Comparison of ENCODE assay signal across 8 cellular contexts in genomic region chr3:47420511-47421484, GRCh38. TPM values are rescaled to one million over a fixed set of nuclear protein-coding genes. Genes with fewer than 3 reads are reported as not detected.
A peak's percentile ranks its signal among the peaks of the same experiment; 100 is the strongest.
DNase-seq lines count a peak whose midpoint lies in the region; ATAC-seq, FAIRE-seq and TF ChIP-seq lines count a peak whose summit lies in the region.

No MANE protein-coding gene starts in this region.

- peaks cover 6% of the 10 kb centered on the region; the same call in 1 of the 2 replicates for H4K20me1 ChIP-seq in HepG2 (ENCODE audit: insufficient read depth, low read length)

- no peak for TF ChIP-seq POLR2A in HepG2 (IDR thresholded peaks at IDR 0.05; ENCODE audit: insufficient read depth in 1 of 2, low read depth in 2 of 2, low read length in 2 of 2)

- CTCF ChIA-PET in HepG2 (lab: Yijun Ruan, JAX; ENCODE audit: low intra/inter-chr PET ratio, low total read pairs), result interaction anchor here (1.2 to 4.1 kb wide), 4 partner anchors 55 to 368 kb away, joined by 3 to 36 read pairs (median 10); partner anchors contain the start of genes ELP6 and SCAP

- in situ Hi-C loops in HepG2 (cut with HindIII; ENCODE audit: extremely low pct_ligation_motif_present, low pct_unique_long_range_greater_than_20kb), result loop anchor here (5.0 to 10.0 kb wide), 3 partner anchors 57 to 364 kb away; partner anchors contain the start of genes ELP6, SCAP and SMARCC1

- H3K27ac ChIP-seq in 22Rv1, result peak overlapping the region; percentile 57
- H3K27ac ChIP-seq in coronary artery, result peak overlapping the region; percentile 1 to 77
- H3K27ac ChIP-seq in HepG2 (ENCODE audit: extremely low read length, insufficient read depth, low read length), result peak overlapping the region; percentile 34

- no peak overlapping the region for H3K9ac ChIP-seq in HepG2 (ENCODE audit: insufficient read depth, low read depth, low read length)

- POLR2A ChIA-PET in HepG2 (lab: Yijun Ruan, JAX), result interaction anchor here (0.8 to 1.9 kb wide), 3 partner anchors 23 to 54 kb away, joined by 3 to 17 read pairs (median 7); partner anchors contain the start of genes PTPN23 and SCAP

- ATAC-seq in GM18498 (IDR thresholded peaks at IDR 0.05; ENCODE audit: unreplicated experiment) (peak; percentile 76), HG03135 (IDR thresholded peaks at IDR 0.05; ENCODE audit: unreplicated experiment) (peak; percentile 77), HepG2 (peak; percentile 57)

- TF ChIP-seq CTCF in 22Rv1 (IDR thresholded peaks at IDR 0.05) (peak; percentile 89), coronary artery (IDR thresholded peaks at IDR 0.05) (peak; percentile 95), HepG2 (CRISPR knock-in tag; IDR thresholded peaks at IDR 0.05) (peak; percentile 95)

- peaks cover 20 to 32% of the 10 kb centered on the region in 2 experiments for H3K36me3 ChIP-seq in HepG2 (replicated peaks in 1 of 2; ENCODE audit: control insufficient read depth in 1 of 2, insufficient read depth in 2 of 2, low read length in 2 of 2)

- peak overlapping the region; percentile 6 for H3K4me3 ChIP-seq in coronary artery
- H3K4me3 ChIP-seq in HepG2 (replicated peaks in 1 of 3; ENCODE audit: insufficient read depth in 1 of 3, low read depth in 2 of 3, low read length in 3 of 3), result no peak overlapping the region

- H3K9me3 ChIP-seq in HepG2 (ENCODE audit: low read length), result no peaks in the 10 kb centered on the region

- FAIRE-seq in HepG2 (lab: Jason Lieb, UNC), result peak; percentile 96

- peak; percentile 82 for TF ChIP-seq RAD21 in HepG2 (CRISPR knock-in tag; IDR thresholded peaks at IDR 0.05)

- 80% methylated on average over 18 of the region's 29 CpGs for WGBS in HepG2 (ENCODE audit: low lambda C conversion rate)

- DNase-seq in NCI-H446 (lab: John Stamatoyannopoulos, UW) (peak; percentile 73), coronary artery (ENCODE audit: low spot score) (no peak), HepG2 (ENCODE audit: low spot score) (peak; percentile 80)
- DNase-seq in activated CD4-positive, alpha-beta T cell treated with anti-CD3 and anti-CD28 coated beads for 48 hours, result peak; percentile 95
- DNase-seq in stimulated activated CD4-positive, alpha-beta T cell treated with anti-CD3 and anti-CD28 coated beads, Interleukin-4, amount 100 ng/mL, for 1 hour, result peak; percentile 86

- intact Hi-C loops in HepG2 (cut with micrococcal nuclease; ENCODE audit: unreplicated experiment), result loop anchor here (1.0 to 2.0 kb wide), 3 partner anchors 55 to 368 kb away; partner anchors contain the start of genes ELP6 and SCAP

- no peak overlapping the region for H2AFZ ChIP-seq in HepG2 (ENCODE audit: low read length)

- TF ChIP-seq EP300 in HepG2 (IDR thresholded peaks at IDR 0.05; ENCODE audit: low read depth in 2 of 2, low read length in 2 of 2) (no peak), HepG2 (CRISPR knock-in tag; IDR thresholded peaks at IDR 0.05; ENCODE audit: borderline replicate concordance) (no peak; the same call in 1 of the 2 replicates)

- no peaks in the 10 kb centered on the region for H3K27me3 ChIP-seq in HepG2 (ENCODE audit: control insufficient read depth in 1 of 2, insufficient read depth in 2 of 2, low read length in 2 of 2)

- BruUV-seq in HepG2 (replicated peaks; lab: Mats Ljungman, UMichigan), result no TSS peak

- H3K79me2 ChIP-seq in HepG2 (ENCODE audit: insufficient read depth, low read length), result peaks cover 5% of the 10 kb centered on the region

- peaks cover 48% of the 10 kb centered on the region for H3K4me1 ChIP-seq in HepG2 (ENCODE audit: insufficient read depth, low read length)

- peak overlapping the region; percentile 33; the same call in 1 of the 2 replicates for H3K4me2 ChIP-seq in HepG2 (ENCODE audit: low read depth, low read length)

TF ChIP-seq in HepG2, 621 proteins besides CTCF, POLR2A, EP300 and RAD21 (continues in another document):
- TF ChIP-seq ARNTL (CRISPR knock-in tag; IDR thresholded peaks at IDR 0.05) (no peak), CBX5 (CRISPR knock-in tag; IDR thresholded peaks at IDR 0.05; ENCODE audit: borderline replicate concordance) (peak; percentile 56; the same call in 1 of the 2 replicates), SALL1 (CRISPR knock-in tag; IDR thresholded peaks at IDR 0.05) (peak; percentile 14; the same call in 1 of the 2 replicates), PPARG (CRISPR knock-in tag; conservative IDR thresholded peaks at IDR 0.05) (no peak), ZBTB38 (CRISPR knock-in tag; IDR thresholded peaks at IDR 0.05) (no peak), ZUFSP (CRISPR knock-in tag; IDR thresholded peaks at IDR 0.05; ENCODE audit: borderline replicate concordance) (no peak), ZNF20 (CRISPR knock-in tag; IDR thresholded peaks at IDR 0.05) (no peak), THAP11 (CRISPR knock-in tag; IDR thresholded peaks at IDR 0.05) (peak; percentile 77), PAX8 (CRISPR knock-in tag; IDR thresholded peaks at IDR 0.05; ENCODE audit: borderline replicate concordance) (no peak), CENPT (CRISPR knock-in tag; IDR thresholded peaks at IDR 0.05; ENCODE audit: low read depth) (no peak)
- TF ChIP-seq, protein P1, sequence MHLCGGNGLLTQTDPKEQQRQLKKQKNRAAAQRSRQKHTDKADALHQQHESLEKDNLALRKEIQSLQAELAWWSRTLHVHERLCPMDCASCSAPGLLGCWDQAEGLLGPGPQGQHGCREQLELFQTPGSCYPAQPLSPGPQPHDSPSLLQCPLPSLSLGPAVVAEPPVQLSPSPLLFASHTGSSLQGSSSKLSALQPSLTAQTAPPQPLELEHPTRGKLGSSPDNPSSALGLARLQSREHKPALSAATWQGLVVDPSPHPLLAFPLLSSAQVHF (CRISPR knock-in tag; IDR thresholded peaks at IDR 0.05), result no peak

RNA-seq across cellular contexts. Expression of gene PTPN23, which starts 40.0 kb away (rescaled TPM):
- total RNA-seq in HepG2 (2016; rRNA removed; fragmentation: Illumina TruSeq; extraction: Trizol), result 3.7 and 13.2 TPM in 2 replicates
- total RNA-seq in HepG2 (2016; cell fraction: cytosol; rRNA removed; fragmentation: Illumina TruSeq; extraction: Trizol; ENCODE audit: low read depth), result 1.3 and 3.2 TPM in 2 replicates
- 4.7 and 9.4 TPM in 2 replicates for total RNA-seq in HepG2 (2016; cell fraction: insoluble cytoplasmic fraction; rRNA removed; fragmentation: Illumina TruSeq; extraction: Trizol)
- total RNA-seq in HepG2 (2016; cell fraction: membrane; rRNA removed; fragmentation: Illumina TruSeq; extraction: Trizol), result 3.7 and 4.3 TPM in 2 replicates
- 12.0 and 16.8 TPM in 2 replicates for total RNA-seq in HepG2 (2016; cell fraction: nucleus; rRNA removed; fragmentation: Illumina TruSeq; extraction: Trizol)
- 2.3 and 3.2 TPM in 2 replicates for polyA plus RNA-seq in HepG2 (2011; rRNA removed)
- 0.62 and 0.71 TPM in 2 replicates for polyA plus RNA-seq in HepG2 (2011; cell fraction: cytosol; rRNA removed)
- 24.4 and 28.9 TPM in 2 replicates for polyA plus RNA-seq in HepG2 (2011; cell fraction: nucleus; rRNA removed)
- 13.7 and 19.4 TPM in 2 replicates for polyA plus RNA-seq in HepG2 (2012)
- 1.3 and 1.5 TPM in 2 replicates for polyA plus RNA-seq in HepG2 (2016; cell fraction: cytosol; fragmentation: Illumina TruSeq; extraction: Trizol; ENCODE audit: low read depth)
- polyA plus RNA-seq in HepG2 (2016; cell fraction: insoluble cytoplasmic fraction; fragmentation: Illumina TruSeq; extraction: Trizol; ENCODE audit: low read depth), result 6.7 and 10.8 TPM in 2 replicates
- polyA plus RNA-seq in HepG2 (2016; cell fraction: membrane; fragmentation: Illumina TruSeq; extraction: Trizol; ENCODE audit: low read depth), result 2.6 and 3.1 TPM in 2 replicates
- 27.3 and 29.1 TPM in 2 replicates for polyA plus RNA-seq in HepG2 (2016; cell fraction: nucleus; fragmentation: Illumina TruSeq; extraction: Trizol; ENCODE audit: insufficient read depth, low read depth)
- 14.1 and 14.5 TPM in 2 replicates for polyA minus RNA-seq in HepG2 (2011; rRNA and poly(A)+ RNA removed; ENCODE audit: low replicate concordance)
- polyA minus RNA-seq in HepG2 (2011; cell fraction: cytosol; rRNA and poly(A)+ RNA removed), result 8.0 and 8.9 TPM in 2 replicates
- 18.3 and 19.1 TPM in 2 replicates for polyA minus RNA-seq in HepG2 (2011; cell fraction: nucleus; rRNA and poly(A)+ RNA removed)

RNA-seq across cellular contexts. Expression of gene SCAP, which starts 54.9 kb away (rescaled TPM):
- total RNA-seq in HepG2 (2016; rRNA removed; fragmentation: Illumina TruSeq; extraction: Trizol), result 24.0 and 53.3 TPM in 2 replicates
- 52.3 and 54.3 TPM in 2 replicates for total RNA-seq in HepG2 (2016; cell fraction: cytosol; rRNA removed; fragmentation: Illumina TruSeq; extraction: Trizol; ENCODE audit: low read depth)
- 21.9 and 52.8 TPM in 2 replicates for total RNA-seq in HepG2 (2016; cell fraction: insoluble cytoplasmic fraction; rRNA removed; fragmentation: Illumina TruSeq; extraction: Trizol)
- total RNA-seq in HepG2 (2016; cell fraction: membrane; rRNA removed; fragmentation: Illumina TruSeq; extraction: Trizol), result 34.5 and 35.0 TPM in 2 replicates
- total RNA-seq in HepG2 (2016; cell fraction: nucleus; rRNA removed; fragmentation: Illumina TruSeq; extraction: Trizol), result 54.5 and 63.6 TPM in 2 replicates
- 40.4 and 58.7 TPM in 2 replicates for polyA plus RNA-seq in HepG2 (2011; rRNA removed)
- 31.5 and 35.0 TPM in 2 replicates for polyA plus RNA-seq in HepG2 (2011; cell fraction: cytosol; rRNA removed)
- polyA plus RNA-seq in HepG2 (2011; cell fraction: nucleus; rRNA removed), result 134 and 142 TPM in 2 replicates
- 70.2 and 73.6 TPM in 2 replicates for polyA plus RNA-seq in HepG2 (2012)
- polyA plus RNA-seq in HepG2 (2016; cell fraction: cytosol; fragmentation: Illumina TruSeq; extraction: Trizol; ENCODE audit: low read depth), result 6.4 and 7.0 TPM in 2 replicates
- 18.1 and 20.4 TPM in 2 replicates for polyA plus RNA-seq in HepG2 (2016; cell fraction: insoluble cytoplasmic fraction; fragmentation: Illumina TruSeq; extraction: Trizol; ENCODE audit: low read depth)
- polyA plus RNA-seq in HepG2 (2016; cell fraction: membrane; fragmentation: Illumina TruSeq; extraction: Trizol; ENCODE audit: low read depth), result 15.1 and 16.0 TPM in 2 replicates
- 85.3 and 87.4 TPM in 2 replicates for polyA plus RNA-seq in HepG2 (2016; cell fraction: nucleus; fragmentation: Illumina TruSeq; extraction: Trizol; ENCODE audit: insufficient read depth, low read depth)
- 122 and 226 TPM in 2 replicates for polyA minus RNA-seq in HepG2 (2011; rRNA and poly(A)+ RNA removed; ENCODE audit: low replicate concordance)
- 53.2 and 65.6 TPM in 2 replicates for polyA minus RNA-seq in HepG2 (2011; cell fraction: cytosol; rRNA and poly(A)+ RNA removed)
- polyA minus RNA-seq in HepG2 (2011; cell fraction: nucleus; rRNA and poly(A)+ RNA removed), result 49.2 and 66.6 TPM in 2 replicates
